Comparison of ENCODE assay signal across 11 cellular contexts in genomic region chrX:131734621-131735020, GRCh38.
DNase-seq lines count a peak whose midpoint lies in the region; ATAC-seq and TF ChIP-seq lines count a peak whose summit lies in the region.
"Had no signal": no experiment of that assay in that cellular context is flagged by ENCODE, and none has a peak within 500 bp of the region (broad histone marks: within the 10 kb centered on the region; RNA-seq: fewer than 3 reads in every experiment).

No MANE protein-coding gene starts in this region.

- H3K4me1 ChIP-seq in testis = no peaks in the 10 kb centered on the region

- CTCF ChIA-PET in MCF 10A (lab: Yijun Ruan, JAX) = no interaction called here

- no peak for TF ChIP-seq POLR2A in testis (IDR thresholded peaks at IDR 0.05)

- BruUV-seq in MCF 10A (replicated peaks; lab: Mats Ljungman, UMichigan) = no TSS peak

- H3K4me3 Mint-ChIP-seq in MCF 10A (ENCODE audit: unreplicated experiment) (peak overlapping the region; percentile 64), osteocyte (ENCODE audit: unreplicated experiment) (no peak overlapping the region)

- POLR2A ChIA-PET in MCF 10A (lab: Yijun Ruan, JAX) = interaction anchor here (0.7 to 1.1 kb wide), 2 partner anchors 537 to 1475 kb away, joined by 3 read pairs; no protein-coding TSS in a partner anchor

- no peaks in the 10 kb centered on the region for H3K9me3 Mint-ChIP-seq in MCF 10A (ENCODE audit: unreplicated experiment)
- peaks cover 6% of the 10 kb centered on the region for H3K9me3 Mint-ChIP-seq in osteocyte (ENCODE audit: unreplicated experiment)

- no peaks in the 10 kb centered on the region for H3K36me3 ChIP-seq in testis (ENCODE audit: low read depth, missing control alignments)

- ATAC-seq in GM18873 (IDR thresholded peaks at IDR 0.05; ENCODE audit: low FRiP score, unreplicated experiment) (peak; percentile 80), HG03354 (IDR thresholded peaks at IDR 0.05; ENCODE audit: poor library complexity, severe bottlenecking, unreplicated experiment) (peak; percentile 88), HG02588 (IDR thresholded peaks at IDR 0.05; ENCODE audit: unreplicated experiment) (no peak)
- ATAC-seq: naive thymus-derived CD8-positive, alpha-beta T cell had no signal

- DNase-seq in MCF 10A (ENCODE audit: unreplicated experiment) = peak; percentile 88
- DNase-seq in osteocyte (ENCODE audit: extremely low spot score, unreplicated experiment) = peak; percentile 49
- no peak for DNase-seq in NCI-H2029 treated with DMSO at 0.1 percent for 48 hours (lab: John Stamatoyannopoulos, UW)
- no peak for DNase-seq in NCI-H82 (lab: John Stamatoyannopoulos, UW)
- no peak for DNase-seq in testis
- DNase-seq: activated CD4-positive, alpha-beta T cell treated with anti-CD3 and anti-CD28 coated beads for 1 hour; NCI-H1048 had no signal

- H3K4me1 Mint-ChIP-seq in MCF 10A (ENCODE audit: insufficient read depth, unreplicated experiment) (no peaks in the 10 kb centered on the region), osteocyte (ENCODE audit: unreplicated experiment) (no peaks in the 10 kb centered on the region)
- H3K4me1 Mint-ChIP-seq: naive thymus-derived CD8-positive, alpha-beta T cell had no signal

- intact Hi-C loops in MCF 10A (cut with micrococcal nuclease) = no loop called here
- intact Hi-C loops in testis (cut with DNase I; ENCODE audit: low total_unique reads) = no loop called here

- no peak overlapping the region for H3K4me3 ChIP-seq in testis

- no peaks in the 10 kb centered on the region for H3K9me3 ChIP-seq in testis

- WGBS in testis, 2 donors = 89 to 100% methylated on average over 9 of the region's 9 CpGs

- no peaks in the 10 kb centered on the region for H3K27me3 ChIP-seq in testis

- H3K27ac ChIP-seq in testis = no peak overlapping the region

- H3K27me3 Mint-ChIP-seq in MCF 10A (ENCODE audit: insufficient read depth, unreplicated experiment) = no peaks in the 10 kb centered on the region
- no peaks in the 10 kb centered on the region for H3K27me3 Mint-ChIP-seq in osteocyte (ENCODE audit: unreplicated experiment)
- H3K27me3 Mint-ChIP-seq: naive thymus-derived CD8-positive, alpha-beta T cell had no signal

- no peak overlapping the region for H3K27ac Mint-ChIP-seq in MCF 10A (ENCODE audit: low read depth, unreplicated experiment)
- no peak overlapping the region for H3K27ac Mint-ChIP-seq in osteocyte (ENCODE audit: unreplicated experiment)

- TF ChIP-seq CTCF in MCF 10A (IDR thresholded peaks at IDR 0.05; ENCODE audit: unreplicated experiment) (peak; percentile 43), osteocyte (IDR thresholded peaks at IDR 0.05) (no peak), testis (IDR thresholded peaks at IDR 0.05) (no peak)

- H3K36me3 Mint-ChIP-seq in MCF 10A (ENCODE audit: insufficient read depth, unreplicated experiment) (no peaks in the 10 kb centered on the region), osteocyte (ENCODE audit: unreplicated experiment) (peaks cover under 1% of the 10 kb centered on the region)

Comparison
In these comparisons a context has a peak if more than half of its experiments do, and no peak if none do; other contexts are left out.
1. DNase-seq: peak in MCF 10A (single experiment) and osteocyte (single experiment); none in NCI-H2029 treated with DMSO at 0.1 percent for 48 hours (single experiment), NCI-H82 (single experiment) and testis (single experiment).